Comparison of ENCODE assay signal across 11 cellular contexts in genomic region chr9:16207161-16207560, GRCh38.
A peak's percentile ranks its signal among the peaks of the same experiment; 100 is the strongest.
DNase-seq lines count a peak whose midpoint lies in the region; ATAC-seq and TF ChIP-seq lines count a peak whose summit lies in the region.
"Had no signal": no experiment of that assay in that cellular context is flagged by ENCODE, and none has a peak within 500 bp of the region (broad histone marks: within the 10 kb centered on the region; RNA-seq: fewer than 3 reads in every experiment).

No MANE protein-coding gene starts in this region.

- H3K14ac ChIP-seq in H9 (ENCODE audit: insufficient read depth, low read length), result no peak overlapping the region

- H3K4ac ChIP-seq in H9 (ENCODE audit: low read depth, low read length), result no peak overlapping the region

- H4K20me1 ChIP-seq in H9 (ENCODE audit: control insufficient read depth, insufficient read depth, insufficient read length), result no peaks in the 10 kb centered on the region

- no peaks in the 10 kb centered on the region for H3K9me3 ChIP-seq in aorta (ENCODE audit: control insufficient read depth, low read length)
- H3K9me3 ChIP-seq in colonic mucosa, result no peaks in the 10 kb centered on the region
- H3K9me3 ChIP-seq in H9 (ENCODE audit: control insufficient read depth, low read depth, low read length), result no peaks in the 10 kb centered on the region

- 7 to 8% methylated on average over 9 of the region's 9 CpGs for WGBS in aorta, 2 donors
- WGBS in H9 (ENCODE audit: extremely low coverage, insufficient read length, low lambda C conversion rate), result no CpG with 5 or more reads among the region's 9 CpGs

- H4K8ac ChIP-seq in H9 (replicated peaks; ENCODE audit: insufficient read length, low read depth, low read length), result no peak overlapping the region

- no peak overlapping the region for H2BK120ac ChIP-seq in H9 (ENCODE audit: low read depth, low read length, poor library complexity, severe bottlenecking)

- peaks cover 2 to 3% of the 10 kb centered on the region in 2 experiments; a peak in 1 of 5 replicates for H3K9me3 Mint-ChIP-seq in H9

- no peak overlapping the region for H2BK12ac ChIP-seq in H9 (ENCODE audit: insufficient read length, low read depth, low read length)

- peak; percentile 58 for ATAC-seq in Right ventricle myocardium inferior
- peak; percentile 65 for ATAC-seq in left ventricle myocardium superior
- peak; percentile 52 for ATAC-seq in aorta (ENCODE audit: low FRiP score)

- no peak overlapping the region for H4K91ac ChIP-seq in H9 (ENCODE audit: insufficient read length, low read depth, low read length)

- no peak overlapping the region for H3K56ac ChIP-seq in H9 (ENCODE audit: insufficient read length, low read depth, low read length)

- no peaks in the 10 kb centered on the region for H3K79me2 ChIP-seq in H9 (ENCODE audit: insufficient read depth, low read length)

- H3K79me1 ChIP-seq in H9 (ENCODE audit: insufficient read depth, low read depth, low read length, poor library complexity, severe bottlenecking), result no peaks in the 10 kb centered on the region

- H3K23ac ChIP-seq in H9 (ENCODE audit: insufficient read length, low read depth, low read length), result no peak overlapping the region

- H2AK5ac ChIP-seq in H9 (ENCODE audit: insufficient read length, low read length), result no peak overlapping the region

- peaks cover 13 to 14% of the 10 kb centered on the region in 2 experiments for H3K4me1 Mint-ChIP-seq in H9

- intact Hi-C loops in Right ventricle myocardium inferior (cut with DNase I), result no loop called here
- intact Hi-C loops in cardiac septum (cut with DNase I), result no loop called here
- intact Hi-C loops in left ventricle myocardium superior (cut with micrococcal nuclease), result no loop called here
- intact Hi-C loops in aorta (cut with DNase I), result no loop called here
- intact Hi-C loops in colonic mucosa (cut with DNase I), result loop anchor here (10.0 kb wide), 1 partner anchor 62 kb away; no protein-coding TSS in a partner anchor

- no peaks in the 10 kb centered on the region for H3K23me2 ChIP-seq in H9 (ENCODE audit: insufficient read length, low read depth, low read length, poor library complexity, severe bottlenecking)

- H3K4me1 ChIP-seq in aorta (ENCODE audit: control insufficient read depth in 1 of 2, insufficient read depth in 2 of 2, low read length in 2 of 2) (no peaks in the 10 kb centered on the region), colonic mucosa (no peaks in the 10 kb centered on the region), H9 (ENCODE audit: insufficient read depth, low read length) (no peaks in the 10 kb centered on the region; the same call in 1 of the 2 replicates)

- H3T11ph ChIP-seq in H9 (ENCODE audit: low read length), result no peak overlapping the region

- H2BK15ac ChIP-seq in H9 (ENCODE audit: low read depth, low read length), result no peak overlapping the region

- H3K27ac ChIP-seq in aorta (ENCODE audit: low read depth in 1 of 2, low read length in 2 of 2), result no peak overlapping the region
- H3K27ac ChIP-seq in colonic mucosa, result no peak overlapping the region
- H3K27ac ChIP-seq in H9 (ENCODE audit: insufficient read length, low read depth, low read length), result no peak overlapping the region

- H3K27me3 ChIP-seq in aorta (ENCODE audit: control insufficient read depth in 1 of 2, insufficient read depth in 2 of 2, low read length in 1 of 2), result no peaks in the 10 kb centered on the region
- H3K27me3 ChIP-seq in colonic mucosa, result no peaks in the 10 kb centered on the region
- H3K27me3 ChIP-seq in H9 (ENCODE audit: insufficient read depth, low read length), result no peaks in the 10 kb centered on the region

- TF ChIP-seq CTCF in colonic mucosa (IDR thresholded peaks at IDR 0.05), result no peak
- TF ChIP-seq CTCF in H9 (conservative IDR thresholded peaks at IDR 0.05), result no peak

- H4K5ac ChIP-seq in H9 (ENCODE audit: insufficient read length, low read depth, low read length), result no peak overlapping the region

- H3K27me3 Mint-ChIP-seq in H9 (ENCODE audit: low read depth), result no peaks in the 10 kb centered on the region; the same call in 1 of the 2 replicates

- H3K4me3 ChIP-seq in aorta (ENCODE audit: low read length in 2 of 2), result no peak overlapping the region
- no peak overlapping the region for H3K4me3 ChIP-seq in colonic mucosa

- H3K36me3 Mint-ChIP-seq in H9 (ENCODE audit: insufficient read depth in 1 of 3, low read depth in 3 of 3), result peaks cover 0 to 5% (median 1%) of the 10 kb centered on the region in 3 experiments; a peak in 4 of 7 replicates

- H3K4me3 Mint-ChIP-seq in H9, result no peak overlapping the region
- H3K4me3 Mint-ChIP-seq: dendritic cell treated with granulocyte-macrophage colony-stimulating factor and Interleukin-4, amounts not matched to agents 40 ng/mL and 50 ng/mL, for 4 days had no signal

- H3K18ac ChIP-seq in H9 (ENCODE audit: insufficient read length, low read depth, low read length), result no peak overlapping the region

- H3K36me3 ChIP-seq in aorta (ENCODE audit: control insufficient read depth in 1 of 2, insufficient read depth in 2 of 2, low read length in 1 of 2) (no peaks in the 10 kb centered on the region), colonic mucosa (no peaks in the 10 kb centered on the region)

- H3K9ac ChIP-seq in colonic mucosa (ENCODE audit: low read depth in 2 of 2, low read length in 2 of 2), result no peak overlapping the region
- H3K9ac ChIP-seq in H9 (ENCODE audit: extremely low read depth, insufficient read length, low read length), result no peak overlapping the region

- H2AFZ ChIP-seq in H9 (ENCODE audit: low read length), result no peak overlapping the region

- no peak overlapping the region for H3K4me2 ChIP-seq in H9 (ENCODE audit: insufficient read depth, insufficient read length, low read length)

- no peak overlapping the region for H2BK5ac ChIP-seq in H9 (ENCODE audit: insufficient read length, low read length)

- H2BK20ac ChIP-seq in H9 (ENCODE audit: low read depth, low read length, poor library complexity, severe bottlenecking), result no peak overlapping the region

- H3K27ac Mint-ChIP-seq in H9, result peak overlapping the region in 1 of 3 experiments; percentile 62; a peak in 1 of 7 replicates
- H3K27ac Mint-ChIP-seq: dendritic cell treated with granulocyte-macrophage colony-stimulating factor and Interleukin-4, amounts not matched to agents 40 ng/mL and 50 ng/mL, for 4 days had no signal

- peak; percentile 75 for DNase-seq in Right ventricle myocardium inferior (ENCODE audit: missing footprints)
- DNase-seq in cardiac septum (ENCODE audit: low spot score), result no peak
- peak; percentile 43 for DNase-seq in SK-N-DZ (ENCODE audit: low spot score)
- DNase-seq in left ventricle myocardium superior, result peak; percentile 68
- DNase-seq in aorta, result peak in 1 of 2 donors; percentile 66
- no peak for DNase-seq in colonic mucosa
- DNase-seq in central memory CD4-positive, alpha-beta T cell, result no peak
- no peak for DNase-seq in H9
- DNase-seq: mesendoderm, T1000 had no signal

Comparison
In these comparisons a context has a peak if more than half of its experiments do, and no peak if none do; other contexts are left out.
1. DNase-seq: peak in Right ventricle myocardium inferior (single experiment), SK-N-DZ (single experiment) and left ventricle myocardium superior (single experiment); none in cardiac septum (single experiment), colonic mucosa (single experiment), central memory CD4-positive, alpha-beta T cell (single experiment) and H9 (single experiment).
2. Peak in every context shown above with its lines, with median percentiles within 50 percentile points of each other: ATAC-seq.